Comparison of ENCODE assay signal across 10 cellular contexts in the genomic region with DNA sequence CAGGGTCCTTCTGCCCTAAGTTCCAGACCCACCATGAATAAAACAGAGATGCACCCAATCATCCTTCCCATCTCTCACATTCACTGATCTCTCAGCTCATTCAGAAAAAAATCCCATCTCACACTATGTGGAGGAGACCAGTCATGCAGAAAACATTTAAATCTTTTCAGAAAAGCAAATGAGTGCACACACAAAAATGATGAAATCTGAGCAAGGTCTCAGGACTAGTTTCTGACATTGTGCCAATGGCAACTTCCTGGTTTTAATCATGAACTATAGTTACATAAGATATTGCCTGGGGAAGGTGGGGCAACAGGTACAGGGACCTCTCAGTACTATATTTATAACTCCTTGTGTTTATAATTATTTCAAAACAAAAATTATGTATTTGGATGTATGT.
DNase-seq lines count a peak whose midpoint lies in the region; ATAC-seq and TF ChIP-seq lines count a peak whose summit lies in the region.
"Had no signal": no experiment of that assay in that cellular context is flagged by ENCODE, and none has a peak within 500 bp of the region (broad histone marks: within the 10 kb centered on the region; RNA-seq: fewer than 3 reads in every experiment).

No MANE protein-coding gene starts in this region.

- H3K79me2 ChIP-seq in ACC112 (ENCODE audit: control insufficient read depth, insufficient read depth, low read length, unreplicated experiment) (no peaks in the 10 kb centered on the region), HCT116 (ENCODE audit: insufficient read depth, low read length) (no peaks in the 10 kb centered on the region)

- POLR2A ChIA-PET in HCT116 (lab: Charles Lee) = no interaction called here

- ATAC-seq in HCT116 = no peak
- ATAC-seq in HG02642 (IDR thresholded peaks at IDR 0.05; ENCODE audit: poor library complexity, unreplicated experiment) = no peak
- no peak for ATAC-seq in HG03025 (IDR thresholded peaks at IDR 0.05; ENCODE audit: low FRiP score, unreplicated experiment)

- TF ChIP-seq POLR2A in HCT116 (IDR thresholded peaks at IDR 0.05; ENCODE audit: borderline replicate concordance, extremely low read depth, insufficient read depth, insufficient read length) (no peak), adrenal gland (IDR thresholded peaks at IDR 0.05) (no peak)

- H3K27ac ChIP-seq in ACC112 (ENCODE audit: low read depth, low read length) (0 out of 2 replicates have a peak overlapping the region, but pooled peaks have one; percentile 27), HCT116 (ENCODE audit: low read depth, low read length) (no peak overlapping the region), adrenal gland (no peak overlapping the region)
- H3K27ac ChIP-seq: C4-2B had no signal

- no peaks in the 10 kb centered on the region for H3K9me2 ChIP-seq in HCT116 (ENCODE audit: insufficient read depth)

- H3K9me3 ChIP-seq in HCT116 (ENCODE audit: control insufficient read depth in 1 of 2, insufficient read depth in 1 of 2, low read depth in 1 of 2, low read length in 2 of 2) (no peaks in the 10 kb centered on the region), adrenal gland (replicated peaks in 1 of 3) (no peaks in the 10 kb centered on the region)

- TF ChIP-seq CTCF in HCT116 (IDR thresholded peaks at IDR 0.05 in 2 of 3, conservative IDR thresholded peaks at IDR 0.05 in 1 of 3; ENCODE audit: borderline replicate concordance in 1 of 3, insufficient read depth in 1 of 3, low read depth in 2 of 3, low read length in 2 of 3) (no peak), adrenal gland (IDR thresholded peaks at IDR 0.05) (no peak)

- intact Hi-C loops in HCT116 (cut with micrococcal nuclease) (no loop called here), adrenal gland (cut with DNase I) (loop anchor here in 1 of 2 donors (10.0 kb wide), 1 partner anchor 185 kb away; no protein-coding TSS in a partner anchor)

- BruUV-seq in HCT116 (replicated peaks; lab: Mats Ljungman, UMichigan) = no TSS peak

- DNase-seq in HCT116 (ENCODE audit: low read depth, low spot score) (no peak), adrenal gland (peak in 4 of 7 donors; percentile 22 to 53 (median 42)), iris pigment epithelial cell (ENCODE audit: low read depth) (peak; percentile 86), HK-2 (ENCODE audit: unreplicated experiment) (no peak), hypothalamus (lab: John Stamatoyannopoulos, UW) (no peak)
- DNase-seq: NCI-H2081 treated with DMSO at 0.1 percent for 48 hours had no signal

- no peak overlapping the region for H3K4me2 ChIP-seq in HCT116 (ENCODE audit: low read length)

- CTCF ChIA-PET in HCT116 (lab: Charles Lee) = no interaction called here

- H3K4me3 ChIP-seq in ACC112 (ENCODE audit: low read depth, low read length) (no peak overlapping the region), HCT116 (replicated peaks in 1 of 2; ENCODE audit: low read depth in 1 of 2, low read length in 2 of 2) (no peak overlapping the region), adrenal gland (no peak overlapping the region)

- H2AFZ ChIP-seq in ACC112 (ENCODE audit: low read length, unreplicated experiment) = no peak overlapping the region
- no peak overlapping the region for H2AFZ ChIP-seq in HCT116 (ENCODE audit: low read depth, low read length, poor library complexity, severe bottlenecking)

- RAD21 ChIA-PET in HCT116 (lab: Charles Lee; ENCODE audit: low non-redundant PET in 1 of 2, low total read pairs in 2 of 2, uncharacterized antibody in 2 of 2, unreplicated experiment in 2 of 2) = no interaction called here

- TF ChIP-seq RAD21 in HCT116 (IDR thresholded peaks at IDR 0.05; ENCODE audit: low read depth) = no peak

- H4K20me1 ChIP-seq in HCT116 (ENCODE audit: insufficient read depth) = no peaks in the 10 kb centered on the region

- H3K27me3 ChIP-seq in ACC112 (ENCODE audit: insufficient read depth, low read length) (no peaks in the 10 kb centered on the region), HCT116 (ENCODE audit: insufficient read depth, low read length) (no peaks in the 10 kb centered on the region), adrenal gland (no peaks in the 10 kb centered on the region)

- H3K36me3 ChIP-seq in ACC112 (ENCODE audit: insufficient read depth, low read length) (no peaks in the 10 kb centered on the region), HCT116 (ENCODE audit: control insufficient read depth in 1 of 2, insufficient read depth in 2 of 2, low read length in 2 of 2) (no peaks in the 10 kb centered on the region), adrenal gland (replicated peaks in 1 of 2) (no peaks in the 10 kb centered on the region)

- H3K4me1 ChIP-seq in ACC112 (ENCODE audit: control insufficient read depth, insufficient read depth, low read length, unreplicated experiment) = peaks cover 11% of the 10 kb centered on the region
- no peaks in the 10 kb centered on the region for H3K4me1 ChIP-seq in HCT116 (ENCODE audit: control insufficient read depth in 1 of 2, insufficient read depth in 2 of 2, low read length in 2 of 2)
- H3K4me1 ChIP-seq in adrenal gland (replicated peaks in 1 of 2) = no peaks in the 10 kb centered on the region

- no peak overlapping the region for H3K9ac ChIP-seq in HCT116 (ENCODE audit: low read length)

TF ChIP-seq in HCT116, 20 proteins besides CTCF, POLR2A, EP300 and RAD21:
- peak; percentile 33; the same call in 1 of the 2 replicates for TF ChIP-seq ELF1 (IDR thresholded peaks at IDR 0.05; ENCODE audit: borderline replicate concordance, low read depth)
- TF ChIP-seq SRF (IDR thresholded peaks at IDR 0.05; ENCODE audit: low read depth) = no peak
- no peak for TF ChIP-seq JUND (IDR thresholded peaks at IDR 0.05)
- TF ChIP-seq ZNF274 (IDR thresholded peaks at IDR 0.05; ENCODE audit: low read depth, low read length) = no peak
- no peak for TF ChIP-seq ZFX (IDR thresholded peaks at IDR 0.05)
- TF ChIP-seq SIN3A (IDR thresholded peaks at IDR 0.05; ENCODE audit: low read depth) = no peak
- TF ChIP-seq SP1 (IDR thresholded peaks at IDR 0.05; ENCODE audit: low read depth) = no peak
- no peak for TF ChIP-seq TCF7L2 (IDR thresholded peaks at IDR 0.05; ENCODE audit: borderline replicate concordance, extremely low read depth, insufficient read depth, insufficient read length)
- no peak for TF ChIP-seq CBX3 (IDR thresholded peaks at IDR 0.05; ENCODE audit: low read depth)
- TF ChIP-seq, protein P1, sequence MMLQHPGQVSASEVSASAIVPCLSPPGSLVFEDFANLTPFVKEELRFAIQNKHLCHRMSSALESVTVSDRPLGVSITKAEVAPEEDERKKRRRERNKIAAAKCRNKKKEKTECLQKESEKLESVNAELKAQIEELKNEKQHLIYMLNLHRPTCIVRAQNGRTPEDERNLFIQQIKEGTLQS (IDR thresholded peaks at IDR 0.05) = 0 out of 2 replicates have a peak, but pooled peaks have one; percentile 31
- no peak for TF ChIP-seq YY1 (IDR thresholded peaks at IDR 0.05; ENCODE audit: extremely low read depth, insufficient replicate concordance, low read depth, low read length)
- TF ChIP-seq CEBPB (IDR thresholded peaks at IDR 0.05; ENCODE audit: low read depth) = peak; percentile 48; the same call in 1 of the 2 replicates
- TF ChIP-seq POLR2AphosphoS5 (IDR thresholded peaks at IDR 0.05; ENCODE audit: low read depth, low read length) = no peak
- no peak for TF ChIP-seq EGR1 (IDR thresholded peaks at IDR 0.05; ENCODE audit: low read depth)
- TF ChIP-seq, protein P2, sequence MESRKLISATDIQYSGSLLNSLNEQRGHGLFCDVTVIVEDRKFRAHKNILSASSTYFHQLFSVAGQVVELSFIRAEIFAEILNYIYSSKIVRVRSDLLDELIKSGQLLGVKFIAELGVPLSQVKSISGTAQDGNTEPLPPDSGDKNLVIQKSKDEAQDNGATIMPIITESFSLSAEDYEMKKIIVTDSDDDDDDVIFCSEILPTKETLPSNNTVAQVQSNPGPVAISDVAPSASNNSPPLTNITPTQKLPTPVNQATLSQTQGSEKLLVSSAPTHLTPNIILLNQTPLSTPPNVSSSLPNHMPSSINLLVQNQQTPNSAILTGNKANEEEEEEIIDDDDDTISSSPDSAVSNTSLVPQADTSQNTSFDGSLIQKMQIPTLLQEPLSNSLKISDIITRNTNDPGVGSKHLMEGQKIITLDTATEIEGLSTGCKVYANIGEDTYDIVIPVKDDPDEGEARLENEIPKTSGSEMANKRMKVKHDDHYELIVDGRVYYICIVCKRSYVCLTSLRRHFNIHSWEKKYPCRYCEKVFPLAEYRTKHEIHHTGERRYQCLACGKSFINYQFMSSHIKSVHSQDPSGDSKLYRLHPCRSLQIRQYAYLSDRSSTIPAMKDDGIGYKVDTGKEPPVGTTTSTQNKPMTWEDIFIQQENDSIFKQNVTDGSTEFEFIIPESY (IDR thresholded peaks at IDR 0.05; ENCODE audit: extremely low read depth, insufficient replicate concordance, low read length) = no peak
- no peak for TF ChIP-seq EZH2 (IDR thresholded peaks at IDR 0.05)

Comparison
In these comparisons a context has a peak if more than half of its experiments do, and no peak if none do; other contexts are left out.
1. DNase-seq: peak in adrenal gland (4 of 7) and iris pigment epithelial cell (single experiment); none in HCT116 (single experiment), HK-2 (single experiment) and hypothalamus (0 of 51).